6 cellular contexts compared by ENCODE assay signal in genomic region chr3:175835763-175836162, GRCh38.
DNase-seq lines count a peak whose midpoint lies in the region; ATAC-seq and TF ChIP-seq lines count a peak whose summit lies in the region.
"Not testable (repeated sequence)": the region's sequence is repeated elsewhere in the genome, so short reads cannot be mapped to it uniquely, and the experiment has no call there.

No MANE protein-coding gene starts in this region.

- not testable (repeated sequence) for H3K56ac ChIP-seq in H9 (ENCODE audit: insufficient read length, low read depth, low read length)
- peak overlapping the region; percentile 15 for H3K56ac ChIP-seq in mesendoderm (ENCODE audit: low read length)

- not testable (repeated sequence) for H2BK15ac ChIP-seq in H9 (ENCODE audit: low read depth, low read length); mesendoderm (replicated peaks; ENCODE audit: low read depth)

- not testable (repeated sequence) for H3K14ac ChIP-seq in H9 (ENCODE audit: insufficient read depth, low read length)

- not testable (repeated sequence) for H3K27me3 Mint-ChIP-seq in H9 (ENCODE audit: low read depth); WTC11 (ENCODE audit: low read depth); endodermal cell (ENCODE audit: insufficient read depth)

- TF ChIP-seq CTCF in H9 (conservative IDR thresholded peaks at IDR 0.05); WTC11 (IDR thresholded peaks at IDR 0.05); endodermal cell (conservative IDR thresholded peaks at IDR 0.05): not testable (repeated sequence)

- H3K4me3 ChIP-seq in HUES6 (ENCODE audit: low read depth, low read length); endodermal cell (ENCODE audit: low read length); mesendoderm (ENCODE audit: low read length): not testable (repeated sequence)

- POLR2A ChIA-PET in WTC11 (lab: Charles Lee): not testable (repeated sequence)

- not testable (repeated sequence) for H3K23ac ChIP-seq in H9 (ENCODE audit: insufficient read length, low read depth, low read length); mesendoderm (ENCODE audit: low read length)

- H3K9me3 ChIP-seq in H9 (ENCODE audit: control insufficient read depth, low read depth, low read length); HUES6 (ENCODE audit: control insufficient read depth, insufficient read depth, low read depth, low read length); endodermal cell (ENCODE audit: control insufficient read depth, low read length): not testable (repeated sequence)

- not testable (repeated sequence) for H3K27ac ChIP-seq in H9 (ENCODE audit: insufficient read length, low read depth, low read length); endodermal cell (ENCODE audit: low read depth, low read length)
- H3K27ac ChIP-seq in HUES6 (ENCODE audit: low read depth, low read length) (peak overlapping the region; percentile 91; the same call in 1 of the 2 replicates), mesendoderm (ENCODE audit: low read depth, low read length) (peak overlapping the region; percentile 78)

- H3T11ph ChIP-seq in H9 (ENCODE audit: low read length): not testable (repeated sequence)

- H4K5ac ChIP-seq in H9 (ENCODE audit: insufficient read length, low read depth, low read length); mesendoderm (ENCODE audit: low read length): not testable (repeated sequence)

- H3K4me1 ChIP-seq in H9 (ENCODE audit: insufficient read depth, low read length); endodermal cell (ENCODE audit: control insufficient read depth, insufficient read depth, low read length); mesendoderm (ENCODE audit: control insufficient read depth, low read depth, low read length): not testable (repeated sequence)
- peaks cover 17% of the 10 kb centered on the region for H3K4me1 ChIP-seq in HUES6 (ENCODE audit: control insufficient read depth, insufficient read depth, low read length)

- H3K36me3 ChIP-seq in HUES6 (ENCODE audit: control insufficient read depth, insufficient read depth, low read length); endodermal cell (ENCODE audit: control insufficient read depth, insufficient read depth, low read length); mesendoderm (ENCODE audit: control insufficient read depth, insufficient read depth, low read length): not testable (repeated sequence)

- not testable (repeated sequence) for H3K4me2 ChIP-seq in H9 (ENCODE audit: insufficient read depth, insufficient read length, low read length); mesendoderm (ENCODE audit: low read length)

- H4K20me1 ChIP-seq in H9 (ENCODE audit: control insufficient read depth, insufficient read depth, insufficient read length): not testable (repeated sequence)

- not testable (repeated sequence) for H3K9me3 Mint-ChIP-seq in H9, WTC11, endodermal cell

- H2AK5ac ChIP-seq in H9 (ENCODE audit: insufficient read length, low read length); mesendoderm (ENCODE audit: low read length): not testable (repeated sequence)

- not testable (repeated sequence) for ATAC-seq in WTC11

- H3K36me3 Mint-ChIP-seq in H9 (ENCODE audit: insufficient read depth in 1 of 3, low read depth in 3 of 3); WTC11; endodermal cell (ENCODE audit: low read depth): not testable (repeated sequence)

- not testable (repeated sequence) for H2BK5ac ChIP-seq in H9 (ENCODE audit: insufficient read length, low read length); mesendoderm (ENCODE audit: low read length)

- not testable (repeated sequence) for H3K9ac ChIP-seq in H9 (ENCODE audit: extremely low read depth, insufficient read length, low read length); endodermal cell (ENCODE audit: extremely low read depth, low read length, poor library complexity, severe bottlenecking); mesendoderm (ENCODE audit: low read length)
- peak overlapping the region; percentile 59 for H3K9ac ChIP-seq in HUES6 (ENCODE audit: low read length)

- WGBS in H9 (ENCODE audit: extremely low coverage, insufficient read length, low lambda C conversion rate): no CpG with 5 or more reads among the region's 6 CpGs
- WGBS in endodermal cell (ENCODE audit: insufficient coverage in 1 of 2, insufficient read length in 1 of 2), 2 experiments: 55 to 65% methylated on average over 3 to 5 of the region's 6 CpGs
- no CpG with 5 or more reads among the region's 6 CpGs for WGBS in mesendoderm (ENCODE audit: extremely low coverage, insufficient coverage, low lambda C conversion rate)

- not testable (repeated sequence) for H3K79me1 ChIP-seq in H9 (ENCODE audit: insufficient read depth, low read depth, low read length, poor library complexity, severe bottlenecking); mesendoderm (ENCODE audit: low read length)

- H3K27ac Mint-ChIP-seq in H9, WTC11, endodermal cell: not testable (repeated sequence)

- not testable (repeated sequence) for H3K4ac ChIP-seq in H9 (ENCODE audit: low read depth, low read length); mesendoderm (ENCODE audit: low read depth, low read length)

- not testable (repeated sequence) for H3K4me3 Mint-ChIP-seq in H9, WTC11, endodermal cell

- peak; percentile 36 for DNase-seq in ELF-1 (ENCODE audit: low read depth, low spot score)
- peak; percentile 42 for DNase-seq in H9
- not testable (repeated sequence) for DNase-seq in WTC11 (ENCODE audit: low spot score)
- DNase-seq in endodermal cell: peak; percentile 59
- DNase-seq in mesendoderm: peak; percentile 40

- not testable (repeated sequence) for H3K27me3 ChIP-seq in H9 (ENCODE audit: insufficient read depth, low read length); HUES6 (ENCODE audit: control insufficient read depth, insufficient read depth, low read length); endodermal cell (ENCODE audit: control insufficient read depth, insufficient read depth, low read length, poor library complexity, severe bottlenecking); mesendoderm (ENCODE audit: insufficient read depth, low read length, poor library complexity)

- not testable (repeated sequence) for H2BK12ac ChIP-seq in H9 (ENCODE audit: insufficient read length, low read depth, low read length)

- H2BK20ac ChIP-seq in H9 (ENCODE audit: low read depth, low read length, poor library complexity, severe bottlenecking): not testable (repeated sequence)

- not testable (repeated sequence) for H3K18ac ChIP-seq in H9 (ENCODE audit: insufficient read length, low read depth, low read length); mesendoderm (ENCODE audit: low read length)

- not testable (repeated sequence) for H4K8ac ChIP-seq in H9 (replicated peaks; ENCODE audit: insufficient read length, low read depth, low read length)
- H4K8ac ChIP-seq in mesendoderm (ENCODE audit: low read depth, low read length): peak overlapping the region; percentile 56

- not testable (repeated sequence) for H4K91ac ChIP-seq in H9 (ENCODE audit: insufficient read length, low read depth, low read length)

- CTCF ChIA-PET in WTC11 (lab: Charles Lee): not testable (repeated sequence)

- not testable (repeated sequence) for H3K79me2 ChIP-seq in H9 (ENCODE audit: insufficient read depth, low read length); mesendoderm (ENCODE audit: control insufficient read depth, insufficient read depth, low read length)

- H2BK120ac ChIP-seq in H9 (ENCODE audit: low read depth, low read length, poor library complexity, severe bottlenecking); mesendoderm (ENCODE audit: low read depth, low read length): not testable (repeated sequence)

- not testable (repeated sequence) for H2AFZ ChIP-seq in H9 (ENCODE audit: low read length)

- H3K23me2 ChIP-seq in H9 (ENCODE audit: insufficient read length, low read depth, low read length, poor library complexity, severe bottlenecking): not testable (repeated sequence)

- H3K4me1 Mint-ChIP-seq in H9, endodermal cell: not testable (repeated sequence)
- peaks cover 22% of the 10 kb centered on the region for H3K4me1 Mint-ChIP-seq in WTC11

TF ChIP-seq in WTC11, 78 proteins besides CTCF, POLR2A, EP300 and RAD21:
- TF ChIP-seq ZBTB43 (CRISPR knock-in tag; IDR thresholded peaks at IDR 0.05) (0 out of 2 replicates have a peak, but pooled peaks have one; percentile 31), TEAD1 (CRISPR knock-in tag; IDR thresholded peaks at IDR 0.05) (peak; percentile 58; the same call in 1 of the 2 replicates)
